Comparison of ENCODE assay signal across 8 cellular contexts in the genomic region with DNA sequence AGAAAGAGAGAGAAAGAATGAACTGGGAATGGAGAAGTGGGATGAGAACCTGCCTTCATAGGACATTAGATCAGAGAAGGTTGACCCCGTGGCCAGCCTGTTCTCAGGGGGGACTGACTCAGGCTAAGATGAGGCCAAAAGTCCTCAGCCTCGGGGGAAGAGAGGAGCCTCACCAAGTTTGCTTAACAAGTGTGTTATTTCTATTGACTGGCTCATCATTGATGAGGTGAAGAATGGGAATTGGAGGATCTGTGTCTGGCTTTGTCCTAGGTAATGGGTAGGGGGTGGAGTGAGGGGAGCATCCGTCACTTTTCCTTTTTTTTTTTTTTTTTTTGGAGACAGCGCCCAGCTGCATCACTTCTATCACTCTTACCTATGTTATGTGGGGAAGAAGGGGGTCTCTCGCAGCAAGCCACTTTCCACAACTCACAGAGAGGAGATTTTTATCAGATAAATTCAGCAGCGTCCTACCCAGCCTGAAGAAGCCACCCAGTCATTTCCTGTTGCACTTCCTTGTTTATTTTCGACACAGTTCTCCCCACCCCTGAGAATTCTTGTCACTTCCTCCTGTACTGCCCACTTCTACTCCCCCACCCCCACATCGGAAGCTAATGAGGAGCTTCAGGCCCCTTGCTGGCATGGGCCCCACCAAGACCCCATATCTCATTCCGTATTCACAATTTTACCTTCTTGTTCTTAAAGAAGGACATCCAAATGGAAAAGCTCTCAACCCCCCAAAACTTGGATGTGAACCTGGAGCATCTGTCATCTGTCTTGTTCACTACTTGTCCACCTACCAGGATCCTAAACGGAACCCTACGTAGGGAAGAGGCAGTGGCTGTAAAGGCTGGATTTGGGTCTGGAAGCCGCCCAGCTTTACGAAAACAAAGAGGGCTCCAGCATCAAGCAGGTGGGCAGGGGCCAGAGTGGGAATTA. TPM values are rescaled to one million over a fixed set of nuclear protein-coding genes. Genes with fewer than 3 reads are reported as not detected.
DNase-seq lines count a peak whose midpoint lies in the region; ATAC-seq, FAIRE-seq and TF ChIP-seq lines count a peak whose summit lies in the region.

No MANE protein-coding gene starts in this region.

- H3K27ac ChIP-seq in HepG2 (ENCODE audit: extremely low read length, insufficient read depth, low read length): peak overlapping the region; percentile 89
- H3K27ac ChIP-seq in ascending aorta: peak overlapping the region in 1 of 2 donors; percentile 31

- H3K4me1 ChIP-seq in HepG2 (ENCODE audit: insufficient read depth, low read length) (peaks cover 76% of the 10 kb centered on the region), ascending aorta (peaks cover 0 to 5% of the 10 kb centered on the region in 2 donors)

- H4K20me1 ChIP-seq in HepG2 (ENCODE audit: insufficient read depth, low read length): peaks cover 7% of the 10 kb centered on the region

- peak in 1 of 2 experiments; percentile 62; a peak in 1 of 4 replicates for TF ChIP-seq EP300 in HepG2 (IDR thresholded peaks at IDR 0.05; ENCODE audit: low read depth in 2 of 2, low read length in 2 of 2)
- no peak; the same call in 1 of the 2 replicates for TF ChIP-seq EP300 in HepG2 (CRISPR knock-in tag; IDR thresholded peaks at IDR 0.05; ENCODE audit: borderline replicate concordance)

- 40% methylated on average over 13 of the region's 13 CpGs for WGBS in HepG2 (ENCODE audit: low lambda C conversion rate)

- H3K4me2 ChIP-seq in HepG2 (ENCODE audit: low read depth, low read length): peak overlapping the region; percentile 98

- CTCF ChIA-PET in HepG2 (lab: Yijun Ruan, JAX; ENCODE audit: low intra/inter-chr PET ratio, low total read pairs): no interaction called here

- peaks cover 0 to 3% of the 10 kb centered on the region in 2 experiments; a peak in 2 of 5 replicates for H3K36me3 ChIP-seq in HepG2 (replicated peaks in 1 of 2; ENCODE audit: control insufficient read depth in 1 of 2, insufficient read depth in 2 of 2, low read length in 2 of 2)
- no peaks in the 10 kb centered on the region for H3K36me3 ChIP-seq in ascending aorta

- no peak overlapping the region for H2AFZ ChIP-seq in HepG2 (ENCODE audit: low read length)

- TF ChIP-seq CTCF in HepG2 (CRISPR knock-in tag; IDR thresholded peaks at IDR 0.05): no peak
- TF ChIP-seq CTCF in GM13977 (IDR thresholded peaks at IDR 0.05; ENCODE audit: extremely low read depth, insufficient read depth, missing control alignments): no peak
- no peak for TF ChIP-seq CTCF in ascending aorta (IDR thresholded peaks at IDR 0.05)
- TF ChIP-seq CTCF in osteocyte (IDR thresholded peaks at IDR 0.05): no peak

- H3K79me2 ChIP-seq in HepG2 (ENCODE audit: insufficient read depth, low read length): peaks cover 21% of the 10 kb centered on the region

- intact Hi-C loops in HepG2 (cut with micrococcal nuclease; ENCODE audit: unreplicated experiment): no loop called here
- intact Hi-C loops in ascending aorta (cut with DNase I): loop anchor here (10.0 kb wide), 1 partner anchor 574 kb away; a partner anchor contains a TSS

- no peak for TF ChIP-seq RAD21 in HepG2 (CRISPR knock-in tag; IDR thresholded peaks at IDR 0.05)

- H3K27ac Mint-ChIP-seq in activated T-cell treated with anti-CD3 and anti-CD28 coated beads, Interleukin-2, amount 50 U/mL, for 24 hours: peak overlapping the region; percentile 96
- no peak overlapping the region for H3K27ac Mint-ChIP-seq in osteocyte (ENCODE audit: unreplicated experiment)

- H3K9me3 ChIP-seq in HepG2 (ENCODE audit: low read length) (no peaks in the 10 kb centered on the region), ascending aorta (no peaks in the 10 kb centered on the region)

- no peaks in the 10 kb centered on the region for H3K27me3 Mint-ChIP-seq in activated T-cell treated with anti-CD3 and anti-CD28 coated beads, Interleukin-2, amount 50 U/mL, for 24 hours
- no peaks in the 10 kb centered on the region for H3K27me3 Mint-ChIP-seq in osteocyte (ENCODE audit: unreplicated experiment)

- BruUV-seq in HepG2 (replicated peaks; lab: Mats Ljungman, UMichigan): no TSS peak

- in situ Hi-C loops in HepG2 (cut with HindIII; ENCODE audit: extremely low pct_ligation_motif_present, low pct_unique_long_range_greater_than_20kb): no loop called here
- in situ Hi-C loops in GM13977 (cut with MboI; ENCODE audit: low pct_unique_long_range_greater_than_20kb, low sequenced_read_pairs, unreplicated experiment): loop anchor here (25.0 kb wide), 1 partner anchor 172 kb away; no protein-coding TSS in a partner anchor

- peak in 1 of 2 experiments; percentile 21; a peak in 1 of 4 replicates for TF ChIP-seq POLR2A in HepG2 (IDR thresholded peaks at IDR 0.05; ENCODE audit: insufficient read depth in 1 of 2, low read depth in 2 of 2, low read length in 2 of 2)

- ATAC-seq in HG03432 (IDR thresholded peaks at IDR 0.05; ENCODE audit: unreplicated experiment): peak; percentile 22
- peak; percentile 1; the same call in 2 of the 3 replicates for ATAC-seq in HepG2

- H3K9me3 Mint-ChIP-seq in activated T-cell treated with anti-CD3 and anti-CD28 coated beads, Interleukin-2, amount 50 U/mL, for 24 hours: peaks cover 9% of the 10 kb centered on the region
- H3K9me3 Mint-ChIP-seq in osteocyte (ENCODE audit: unreplicated experiment): no peaks in the 10 kb centered on the region

- FAIRE-seq in HepG2 (lab: Jason Lieb, UNC): no peak

- DNase-seq in EH (ENCODE audit: low read depth): peak; percentile 29
- no peak for DNase-seq in activated T-cell treated with anti-CD3 and anti-CD28 coated beads, Interleukin-2, amount 50 U/mL, for 24 hours
- DNase-seq in HepG2 (ENCODE audit: low spot score): peak; percentile 75
- DNase-seq in GM13977 (ENCODE audit: low spot score): no peak
- no peak for DNase-seq in ascending aorta (ENCODE audit: low spot score in 2 of 2)
- no peak for DNase-seq in HCEC 1CT
- DNase-seq in osteocyte (ENCODE audit: extremely low spot score, unreplicated experiment): no peak

- H3K4me3 ChIP-seq in HepG2 (replicated peaks in 1 of 3; ENCODE audit: insufficient read depth in 1 of 3, low read depth in 2 of 3, low read length in 3 of 3) (peak overlapping the region; percentile 39 to 99 (median 97); a peak in 5 of 6 replicates), ascending aorta (no peak overlapping the region)

- H3K27me3 ChIP-seq in HepG2 (ENCODE audit: control insufficient read depth in 1 of 2, insufficient read depth in 2 of 2, low read length in 2 of 2) (no peaks in the 10 kb centered on the region; a peak in 1 of 5 replicates), ascending aorta (no peaks in the 10 kb centered on the region)

- peak overlapping the region; percentile 79 for H3K9ac ChIP-seq in HepG2 (ENCODE audit: insufficient read depth, low read depth, low read length)

- H3K36me3 Mint-ChIP-seq in activated T-cell treated with anti-CD3 and anti-CD28 coated beads, Interleukin-2, amount 50 U/mL, for 24 hours (ENCODE audit: low read depth): peaks cover 18% of the 10 kb centered on the region
- no peaks in the 10 kb centered on the region for H3K36me3 Mint-ChIP-seq in osteocyte (ENCODE audit: unreplicated experiment)

- H3K4me3 Mint-ChIP-seq in activated T-cell treated with anti-CD3 and anti-CD28 coated beads, Interleukin-2, amount 50 U/mL, for 24 hours: peak overlapping the region; percentile 90
- no peak overlapping the region for H3K4me3 Mint-ChIP-seq in osteocyte (ENCODE audit: unreplicated experiment)

- peaks cover 49% of the 10 kb centered on the region for H3K4me1 Mint-ChIP-seq in activated T-cell treated with anti-CD3 and anti-CD28 coated beads, Interleukin-2, amount 50 U/mL, for 24 hours (ENCODE audit: low read depth)
- H3K4me1 Mint-ChIP-seq in osteocyte (ENCODE audit: unreplicated experiment): peaks cover 19% of the 10 kb centered on the region

- POLR2A ChIA-PET in HepG2 (lab: Yijun Ruan, JAX): interaction anchor here (1.7 kb wide), 1 partner anchor 182 kb away, joined by 5 read pairs; no protein-coding TSS in a partner anchor

RNA-seq across cellular contexts. Expression of a gene that starts 2.8 kb away (rescaled TPM):
- total RNA-seq in HepG2 (2016; rRNA removed; fragmentation: Illumina TruSeq; extraction: Trizol) (22.4 and 44.6 TPM in 2 replicates), ascending aorta (51.9 TPM), osteocyte (20.3 and 22.3 TPM in 2 replicates)
- total RNA-seq in HepG2 (2016; cell fraction: cytosol; rRNA removed; fragmentation: Illumina TruSeq; extraction: Trizol; ENCODE audit: low read depth): 26.9 and 41.2 TPM in 2 replicates
- total RNA-seq in HepG2 (2016; cell fraction: insoluble cytoplasmic fraction; rRNA removed; fragmentation: Illumina TruSeq; extraction: Trizol): 25.4 and 45.4 TPM in 2 replicates
- total RNA-seq in HepG2 (2016; cell fraction: membrane; rRNA removed; fragmentation: Illumina TruSeq; extraction: Trizol): 24.1 and 38.2 TPM in 2 replicates
- 30.2 and 32.0 TPM in 2 replicates for total RNA-seq in HepG2 (2016; cell fraction: nucleus; rRNA removed; fragmentation: Illumina TruSeq; extraction: Trizol)
- polyA plus RNA-seq in HepG2 (2011; rRNA removed): 597 and 696 TPM in 2 replicates
- 456 and 545 TPM in 2 replicates for polyA plus RNA-seq in HepG2 (2011; cell fraction: cytosol; rRNA removed)
- polyA plus RNA-seq in HepG2 (2011; cell fraction: nucleus; rRNA removed): 515 and 552 TPM in 2 replicates
- 446 and 587 TPM in 2 replicates for polyA plus RNA-seq in HepG2 (2012)
- 21.3 and 41.6 TPM in 2 replicates for polyA plus RNA-seq in HepG2 (2016; cell fraction: cytosol; fragmentation: Illumina TruSeq; extraction: Trizol; ENCODE audit: low read depth)
- 26.6 and 27.0 TPM in 2 replicates for polyA plus RNA-seq in HepG2 (2016; cell fraction: insoluble cytoplasmic fraction; fragmentation: Illumina TruSeq; extraction: Trizol; ENCODE audit: low read depth)
- 23.6 and 34.9 TPM in 2 replicates for polyA plus RNA-seq in HepG2 (2016; cell fraction: membrane; fragmentation: Illumina TruSeq; extraction: Trizol; ENCODE audit: low read depth)
- 68.7 and 69.0 TPM in 2 replicates for polyA plus RNA-seq in HepG2 (2016; cell fraction: nucleus; fragmentation: Illumina TruSeq; extraction: Trizol; ENCODE audit: insufficient read depth, low read depth)
- polyA minus RNA-seq in HepG2 (2011; rRNA and poly(A)+ RNA removed; ENCODE audit: low replicate concordance): 4.7 and 104 TPM in 2 replicates
- polyA minus RNA-seq in HepG2 (2011; cell fraction: cytosol; rRNA and poly(A)+ RNA removed): 149 and 185 TPM in 2 replicates
- polyA minus RNA-seq in HepG2 (2011; cell fraction: nucleus; rRNA and poly(A)+ RNA removed): 159 and 184 TPM in 2 replicates

RNA-seq across cellular contexts. Expression of a gene that starts 40.0 kb away (rescaled TPM):
- total RNA-seq in HepG2 (2016; rRNA removed; fragmentation: Illumina TruSeq; extraction: Trizol): 73.9 and 88.4 TPM in 2 replicates
- total RNA-seq in HepG2 (2016; cell fraction: cytosol; rRNA removed; fragmentation: Illumina TruSeq; extraction: Trizol; ENCODE audit: low read depth): 84.7 and 89.7 TPM in 2 replicates
- 68.4 and 95.5 TPM in 2 replicates for total RNA-seq in HepG2 (2016; cell fraction: insoluble cytoplasmic fraction; rRNA removed; fragmentation: Illumina TruSeq; extraction: Trizol)
- 46.9 and 49.2 TPM in 2 replicates for total RNA-seq in HepG2 (2016; cell fraction: membrane; rRNA removed; fragmentation: Illumina TruSeq; extraction: Trizol)
- 62.5 and 63.7 TPM in 2 replicates for total RNA-seq in HepG2 (2016; cell fraction: nucleus; rRNA removed; fragmentation: Illumina TruSeq; extraction: Trizol)
- polyA plus RNA-seq in HepG2 (2011; rRNA removed): 20.7 and 29.3 TPM in 2 replicates
- 8.6 and 10.8 TPM in 2 replicates for polyA plus RNA-seq in HepG2 (2011; cell fraction: cytosol; rRNA removed)
- 39.4 and 43.9 TPM in 2 replicates for polyA plus RNA-seq in HepG2 (2011; cell fraction: nucleus; rRNA removed)
- 15.0 and 26.1 TPM in 2 replicates for polyA plus RNA-seq in HepG2 (2012)
- 15.3 and 16.0 TPM in 2 replicates for polyA plus RNA-seq in HepG2 (2016; cell fraction: cytosol; fragmentation: Illumina TruSeq; extraction: Trizol; ENCODE audit: low read depth)
- 90.9 and 96.9 TPM in 2 replicates for polyA plus RNA-seq in HepG2 (2016; cell fraction: insoluble cytoplasmic fraction; fragmentation: Illumina TruSeq; extraction: Trizol; ENCODE audit: low read depth)
- polyA plus RNA-seq in HepG2 (2016; cell fraction: membrane; fragmentation: Illumina TruSeq; extraction: Trizol; ENCODE audit: low read depth): 23.9 and 25.0 TPM in 2 replicates
- 111 and 119 TPM in 2 replicates for polyA plus RNA-seq in HepG2 (2016; cell fraction: nucleus; fragmentation: Illumina TruSeq; extraction: Trizol; ENCODE audit: insufficient read depth, low read depth)
- 4.7 and 5.1 TPM in 2 replicates for polyA minus RNA-seq in HepG2 (2011; rRNA and poly(A)+ RNA removed; ENCODE audit: low replicate concordance)
- 15.3 and 20.4 TPM in 2 replicates for polyA minus RNA-seq in HepG2 (2011; cell fraction: cytosol; rRNA and poly(A)+ RNA removed)
- polyA minus RNA-seq in HepG2 (2011; cell fraction: nucleus; rRNA and poly(A)+ RNA removed): 42.8 and 56.1 TPM in 2 replicates
- total RNA-seq in ascending aorta: 10.7 TPM
- 16.0 and 18.3 TPM in 2 replicates for total RNA-seq in osteocyte

Comparison
In these comparisons a context has a peak if more than half of its experiments do, and no peak if none do; other contexts are left out.
1. DNase-seq: peak in EH (single experiment) and HepG2 (single experiment); none in activated T-cell treated with anti-CD3 and anti-CD28 coated beads, Interleukin-2, amount 50 U/mL, for 24 hours (single experiment), GM13977 (single experiment), ascending aorta (0 of 2), HCEC 1CT (single experiment) and osteocyte (single experiment).
2. H3K4me3 ChIP-seq: peak in HepG2 (3 of 3); none in ascending aorta (0 of 2).